ENCODE assay signal across 1 cellular context in genomic region chr15:89806565-89807550, GRCh38.
TF ChIP-seq lines count a peak whose summit lies in the region.

No MANE protein-coding gene starts in this region.

TF ChIP-seq in HepG2, 621 proteins besides CTCF, POLR2A, EP300 and RAD21 (continued from another document and continues in another):
- peak; percentile 79 for TF ChIP-seq PRDM10 (CRISPR knock-in tag; IDR thresholded peaks at IDR 0.05; ENCODE audit: low read depth)
- TF ChIP-seq ZNF503 (CRISPR knock-in tag; IDR thresholded peaks at IDR 0.05), result peak; percentile 61
- TF ChIP-seq MED1 (CRISPR knock-in tag; IDR thresholded peaks at IDR 0.05), result peak; percentile 91
- TF ChIP-seq RFX5 (IDR thresholded peaks at IDR 0.05; ENCODE audit: low read depth, low read length), result no peak
- TF ChIP-seq RBM39 (IDR thresholded peaks at IDR 0.05; ENCODE audit: low read depth, low read length, poor library complexity, severe bottlenecking), result peak; percentile 62
- peak; percentile 95 for TF ChIP-seq HDAC2 (CRISPR knock-in tag; IDR thresholded peaks at IDR 0.05)
- peak; percentile 74; the same call in 1 of the 2 replicates for TF ChIP-seq ARNTL (CRISPR knock-in tag; IDR thresholded peaks at IDR 0.05)
- TF ChIP-seq ZNF292 (CRISPR knock-in tag; IDR thresholded peaks at IDR 0.05; ENCODE audit: borderline replicate concordance, low read depth), result peak; percentile 95
- TF ChIP-seq SOX13 (IDR thresholded peaks at IDR 0.05), result no peak
- TF ChIP-seq SOX13 (CRISPR knock-in tag; conservative IDR thresholded peaks at IDR 0.05 in 1 of 2, IDR thresholded peaks at IDR 0.05 in 1 of 2), result peak in 1 of 2 experiments; percentile 78; a peak in 2 of 4 replicates
- TF ChIP-seq HOMEZ (CRISPR knock-in tag; IDR thresholded peaks at IDR 0.05; ENCODE audit: low read depth), result peak; percentile 67; the same call in 1 of the 2 replicates
- no peak for TF ChIP-seq NPAS2 (CRISPR knock-in tag; IDR thresholded peaks at IDR 0.05; ENCODE audit: borderline replicate concordance)
- peak; percentile 81 for TF ChIP-seq ESRRA (CRISPR knock-in tag; IDR thresholded peaks at IDR 0.05; ENCODE audit: low read depth)
- TF ChIP-seq ETV5 (CRISPR knock-in tag; IDR thresholded peaks at IDR 0.05; ENCODE audit: borderline replicate concordance), result peak; percentile 91
- peak; percentile 78 for TF ChIP-seq TFAP4 (IDR thresholded peaks at IDR 0.05; ENCODE audit: borderline replicate concordance, low read depth)
- TF ChIP-seq ZBTB40 (IDR thresholded peaks at IDR 0.05), result no peak
- no peak; the same call in 1 of the 2 replicates for TF ChIP-seq ZBTB40 (CRISPR knock-in tag; IDR thresholded peaks at IDR 0.05)
- peak; percentile 67; the same call in 1 of the 2 replicates for TF ChIP-seq ZNF430 (CRISPR knock-in tag; IDR thresholded peaks at IDR 0.05)
- peak; percentile 100 for TF ChIP-seq HNRNPL (IDR thresholded peaks at IDR 0.05; ENCODE audit: low read depth, low read length)
- peak; percentile 81; the same call in 1 of the 2 replicates for TF ChIP-seq ZNF335 (CRISPR knock-in tag; IDR thresholded peaks at IDR 0.05)
- TF ChIP-seq ZNF747 (CRISPR knock-in tag; IDR thresholded peaks at IDR 0.05; ENCODE audit: borderline replicate concordance), result peak; percentile 93
- no peak for TF ChIP-seq SMC3 (IDR thresholded peaks at IDR 0.05; ENCODE audit: low read length)
- TF ChIP-seq SALL1 (CRISPR knock-in tag; IDR thresholded peaks at IDR 0.05), result peak; percentile 94
- TF ChIP-seq PHF20 (CRISPR knock-in tag; IDR thresholded peaks at IDR 0.05), result peak; percentile 55; the same call in 1 of the 2 replicates
- TF ChIP-seq ZNF761 (CRISPR knock-in tag; conservative IDR thresholded peaks at IDR 0.05), result no peak
- no peak for TF ChIP-seq POLR2AphosphoS2 (IDR thresholded peaks at IDR 0.05; ENCODE audit: low read depth, low read length)
- TF ChIP-seq XRCC5 (optimal IDR thresholded peaks at IDR 0.05; ENCODE audit: low read length), result peak; percentile 44
- peak; percentile 85; the same call in 1 of the 2 replicates for TF ChIP-seq RXRB (CRISPR knock-in tag; IDR thresholded peaks at IDR 0.05; ENCODE audit: borderline replicate concordance)
- peak; percentile 20; the same call in 1 of the 2 replicates for TF ChIP-seq ZBTB38 (CRISPR knock-in tag; IDR thresholded peaks at IDR 0.05)
- TF ChIP-seq SOX6 (IDR thresholded peaks at IDR 0.05), result no peak
- peak; percentile 85 for TF ChIP-seq SOX6 (CRISPR knock-in tag; IDR thresholded peaks at IDR 0.05)
- TF ChIP-seq ZNF552 (CRISPR knock-in tag; IDR thresholded peaks at IDR 0.05; ENCODE audit: borderline replicate concordance), result peak; percentile 33; the same call in 1 of the 2 replicates
- peak; percentile 17; the same call in 1 of the 2 replicates for TF ChIP-seq ZNF350 (CRISPR knock-in tag; IDR thresholded peaks at IDR 0.05; ENCODE audit: borderline replicate concordance, low read depth)
- peak; percentile 79 for TF ChIP-seq FOXA3 (CRISPR knock-in tag; IDR thresholded peaks at IDR 0.05)
- peak; percentile 54; the same call in 1 of the 2 replicates for TF ChIP-seq SMAD3 (CRISPR knock-in tag; IDR thresholded peaks at IDR 0.05)
- 0 out of 2 replicates have a peak, but pooled peaks have one; percentile 27 for TF ChIP-seq GZF1 (CRISPR knock-in tag; IDR thresholded peaks at IDR 0.05)
- 0 out of 2 replicates have a peak, but pooled peaks have one; percentile 38 for TF ChIP-seq MEIS1 (CRISPR knock-in tag; IDR thresholded peaks at IDR 0.05; ENCODE audit: borderline replicate concordance)
- peak; percentile 92 for TF ChIP-seq HOXA3 (CRISPR knock-in tag; IDR thresholded peaks at IDR 0.05)
- peak; percentile 88 for TF ChIP-seq TBX2 (CRISPR knock-in tag; IDR thresholded peaks at IDR 0.05; ENCODE audit: borderline replicate concordance)
- peak in 1 of 2 experiments; percentile 43; a peak in 1 of 4 replicates for TF ChIP-seq HMGXB4 (CRISPR knock-in tag; IDR thresholded peaks at IDR 0.05; ENCODE audit: borderline replicate concordance in 1 of 2, low read depth in 1 of 2)
- peak; percentile 88 for TF ChIP-seq ZMAT3 (CRISPR knock-in tag; conservative IDR thresholded peaks at IDR 0.05)
- peak; percentile 71 for TF ChIP-seq ZSCAN31 (CRISPR knock-in tag; IDR thresholded peaks at IDR 0.05; ENCODE audit: low read depth)
